Comparison of ENCODE assay signal across 23 cellular contexts in genomic region chr20:22491188-22491500, GRCh38.
DNase-seq lines count a peak whose midpoint lies in the region; ATAC-seq and TF ChIP-seq lines count a peak whose summit lies in the region.
"Had no signal": no experiment of that assay in that cellular context is flagged by ENCODE, and none has a peak within 500 bp of the region (broad histone marks: within the 10 kb centered on the region; RNA-seq: fewer than 3 reads in every experiment).

No MANE protein-coding gene starts in this region.

- no peaks in the 10 kb centered on the region for H3K36me3 ChIP-seq in hepatocyte (replicated peaks; ENCODE audit: insufficient read depth, low read depth)
- H3K36me3 ChIP-seq in suprapubic skin: no peaks in the 10 kb centered on the region
- no peaks in the 10 kb centered on the region for H3K36me3 ChIP-seq in CD8-positive, alpha-beta T cell (ENCODE audit: insufficient read depth, low read length)
- H3K36me3 ChIP-seq: BE2C, cardiac muscle cell, vagina had no signal

- intact Hi-C loops in CD8-positive, alpha-beta T cell (cut with DNase I, micrococcal nuclease): no loop called here

- peaks cover 7% of the 10 kb centered on the region for H3K27me3 Mint-ChIP-seq in nephron (ENCODE audit: low read depth)
- H3K27me3 Mint-ChIP-seq in CD8-positive, alpha-beta T cell (ENCODE audit: low read depth): peaks cover 2% of the 10 kb centered on the region
- H3K27me3 Mint-ChIP-seq: activated CD4-positive, alpha-beta memory T cell treated with anti-CD3 and anti-CD28 coated beads for 36 hours; activated naive CD8-positive, alpha-beta T cell had no signal

- POLR2A ChIA-PET in CD8-positive, alpha-beta T cell (lab: Charles Lee): no interaction called here

- no peak overlapping the region for H2AFZ ChIP-seq in hepatocyte

- WGBS in hepatocyte (ENCODE audit: low lambda C conversion rate, missing lambda C conversion rate): 42% methylated on average over 3 of the region's 3 CpGs
- 57% methylated on average over 3 of the region's 3 CpGs for WGBS in suprapubic skin

- H3K4me3 ChIP-seq in hepatocyte: no peak overlapping the region
- H3K4me3 ChIP-seq in suprapubic skin: no peak overlapping the region
- H3K4me3 ChIP-seq in CD8-positive, alpha-beta T cell (ENCODE audit: low read depth, low read length): no peak overlapping the region
- H3K4me3 ChIP-seq: cardiac muscle cell, smooth muscle cell, vagina had no signal

- H3K27ac ChIP-seq in hepatocyte: peak overlapping the region; percentile 54
- no peak overlapping the region for H3K27ac ChIP-seq in suprapubic skin
- no peak overlapping the region for H3K27ac ChIP-seq in CD8-positive, alpha-beta T cell (ENCODE audit: low read depth, low read length)
- H3K27ac ChIP-seq: cardiac muscle cell, RWPE1, vagina had no signal

- ATAC-seq in CD8-positive, alpha-beta T cell: no peak
- ATAC-seq in HG03097 (IDR thresholded peaks at IDR 0.05; ENCODE audit: low FRiP score, unreplicated experiment): no peak

- peak overlapping the region; percentile 43 for H3K4me2 ChIP-seq in hepatocyte
- H3K4me2 ChIP-seq: smooth muscle cell had no signal

- H3K27ac Mint-ChIP-seq in nephron: peak overlapping the region; percentile 96 to 99 (median 97)
- no peak overlapping the region for H3K27ac Mint-ChIP-seq in CD8-positive, alpha-beta T cell
- H3K27ac Mint-ChIP-seq: activated CD4-positive, alpha-beta memory T cell treated with anti-CD3 and anti-CD28 coated beads for 36 hours; activated naive CD8-positive, alpha-beta T cell had no signal

- H3K9me3 Mint-ChIP-seq in nephron: no peaks in the 10 kb centered on the region
- H3K9me3 Mint-ChIP-seq in CD8-positive, alpha-beta T cell: no peaks in the 10 kb centered on the region

- no peaks in the 10 kb centered on the region for H4K20me1 ChIP-seq in hepatocyte (ENCODE audit: insufficient read depth, poor library complexity, severe bottlenecking)

- CTCF ChIA-PET in CD8-positive, alpha-beta T cell (lab: Charles Lee): no interaction called here

- H3K36me3 Mint-ChIP-seq in nephron (ENCODE audit: low read depth): no peaks in the 10 kb centered on the region
- H3K36me3 Mint-ChIP-seq in CD8-positive, alpha-beta T cell: no peaks in the 10 kb centered on the region
- H3K36me3 Mint-ChIP-seq: activated CD4-positive, alpha-beta memory T cell treated with anti-CD3 and anti-CD28 coated beads for 36 hours; activated naive CD8-positive, alpha-beta T cell; naive B cell had no signal

- TF ChIP-seq EP300 in suprapubic skin (IDR thresholded peaks at IDR 0.05): no peak

- H3K4me1 Mint-ChIP-seq in nephron: peaks cover 5% of the 10 kb centered on the region
- H3K4me1 Mint-ChIP-seq in CD8-positive, alpha-beta T cell (ENCODE audit: low read depth): no peaks in the 10 kb centered on the region
- H3K4me1 Mint-ChIP-seq: naive B cell had no signal

- no peak overlapping the region for H3K4me3 Mint-ChIP-seq in nephron
- no peak overlapping the region for H3K4me3 Mint-ChIP-seq in CD8-positive, alpha-beta T cell
- H3K4me3 Mint-ChIP-seq: activated CD4-positive, alpha-beta memory T cell treated with anti-CD3 and anti-CD28 coated beads for 36 hours; activated naive CD8-positive, alpha-beta T cell; naive B cell had no signal

- H3K27me3 ChIP-seq in hepatocyte (peaks cover 5% of the 10 kb centered on the region), suprapubic skin (peaks cover 23% of the 10 kb centered on the region)
- no peaks in the 10 kb centered on the region for H3K27me3 ChIP-seq in CD8-positive, alpha-beta T cell (ENCODE audit: insufficient read depth, low read length)
- H3K27me3 ChIP-seq: BE2C, vagina had no signal

- no peak for TF ChIP-seq POLR2A in suprapubic skin (IDR thresholded peaks at IDR 0.05)

- H3K79me2 ChIP-seq in hepatocyte: no peaks in the 10 kb centered on the region

- DNase-seq in NCI-H345 treated with DMSO at 0.1 percent for 48 hours (lab: John Stamatoyannopoulos, UW; ENCODE audit: unreplicated experiment): peak; percentile 92
- DNase-seq in NCI-H345 (lab: John Stamatoyannopoulos, UW): no peak
- no peak for DNase-seq in hepatocyte (ENCODE audit: low spot score)
- DNase-seq in suprapubic skin (ENCODE audit: low spot score in 2 of 2): no peak
- no peak for DNase-seq in CD8-positive, alpha-beta T cell
- no peak for DNase-seq in activated CD8-positive, alpha-beta memory T cell treated with anti-CD3 and anti-CD28 coated beads, Interleukin-2, amount 50 U/mL, for 48 hours
- DNase-seq: activated CD4-positive, alpha-beta memory T cell treated with anti-CD3 and anti-CD28 coated beads for 36 hours; activated CD4-positive, CD25-positive, alpha-beta regulatory T cell treated with anti-CD3 and anti-CD28 coated beads, Interleukin-2, amount 50 U/mL, for 72 hours; BE2C; DMS79; GDM1; IMR-90; naive B cell; NCI-H187; NCI-H446; stimulated activated CD4-positive, alpha-beta T cell treated with anti-CD3 and anti-CD28 coated beads, Interleukin-2, amount 100 ng/mL, for 48 hours had no signal

- H3K4me1 ChIP-seq in hepatocyte (ENCODE audit: insufficient read depth): peaks cover 9% of the 10 kb centered on the region
- H3K4me1 ChIP-seq in suprapubic skin: no peaks in the 10 kb centered on the region
- H3K4me1 ChIP-seq in CD8-positive, alpha-beta T cell (ENCODE audit: insufficient read depth, low read length): no peaks in the 10 kb centered on the region
- H3K4me1 ChIP-seq: BE2C, vagina had no signal

- no peaks in the 10 kb centered on the region for H3K9me3 ChIP-seq in hepatocyte (ENCODE audit: low read depth)
- H3K9me3 ChIP-seq in suprapubic skin: no peaks in the 10 kb centered on the region
- no peaks in the 10 kb centered on the region for H3K9me3 ChIP-seq in CD8-positive, alpha-beta T cell (ENCODE audit: low read length)
- H3K9me3 ChIP-seq: BE2C, vagina had no signal

- no peak for TF ChIP-seq CTCF in hepatocyte (IDR thresholded peaks at IDR 0.05; ENCODE audit: poor library complexity)
- TF ChIP-seq CTCF in nephron (IDR thresholded peaks at IDR 0.05; ENCODE audit: unreplicated experiment in 3 of 3): no peak
- TF ChIP-seq CTCF in suprapubic skin (IDR thresholded peaks at IDR 0.05): no peak
- TF ChIP-seq CTCF in CD8-positive, alpha-beta T cell (IDR thresholded peaks at IDR 0.05): no peak

- H3K9me2 ChIP-seq in hepatocyte (replicated peaks; ENCODE audit: insufficient read depth): no peaks in the 10 kb centered on the region
